In genomic region chr15:88619796-88620195, GRCh38 we compare ENCODE assay signal across 29 cellular contexts. TPM values are rescaled to one million over a fixed set of nuclear protein-coding genes. Genes with fewer than 3 reads are reported as not detected.
DNase-seq lines count a peak whose midpoint lies in the region; ATAC-seq and TF ChIP-seq lines count a peak whose summit lies in the region.
"Had no signal": no experiment of that assay in that cellular context is flagged by ENCODE, and none has a peak within 500 bp of the region (broad histone marks: within the 10 kb centered on the region; RNA-seq: fewer than 3 reads in every experiment).

No MANE protein-coding gene starts in this region.

- H4K91ac ChIP-seq in neuronal stem cell (ENCODE audit: low read depth, low read length, poor library complexity) = no peak overlapping the region

- H3K4me3 ChIP-seq in OCI-LY3 (ENCODE audit: low read length) (peak overlapping the region; percentile 89), iPS-18a (ENCODE audit: low read length) (peak overlapping the region; percentile 11), neuronal stem cell (ENCODE audit: low read length in 2 of 2) (no peak overlapping the region)
- H3K4me3 ChIP-seq: colonic mucosa, left ventricle myocardium inferior, Peyer's patch, skin epidermis, upper lobe of right lung had no signal

- no peak overlapping the region for H2AK5ac ChIP-seq in neuronal stem cell (ENCODE audit: low read depth, low read length)

- H3K4me1 Mint-ChIP-seq in activated T-cell treated with anti-CD3 and anti-CD28 coated beads, Interleukin-2, amount 50 U/mL, for 4 hours (ENCODE audit: low read depth) = peaks cover 27% of the 10 kb centered on the region
- peaks cover 25% of the 10 kb centered on the region for H3K4me1 Mint-ChIP-seq in activated naive CD4-positive, alpha-beta T cell treated with anti-CD3 and anti-CD28 coated beads for 36 hours (ENCODE audit: low read depth)

- no peak overlapping the region for H2BK12ac ChIP-seq in neuronal stem cell (ENCODE audit: low read length)

- no peak for DNase-seq in activated T-cell treated with anti-CD3 and anti-CD28 coated beads, Interleukin-2, amount 50 U/mL, for 4 hours
- DNase-seq in activated T-cell treated with anti-CD3 and anti-CD28 coated beads for 4 hours = no peak
- DNase-seq in DMS53 (lab: John Stamatoyannopoulos, UW) = no peak
- no peak for DNase-seq in neuronal stem cell (ENCODE audit: low spot score)
- DNase-seq in activated naive CD4-positive, alpha-beta T cell treated with anti-CD3 and anti-CD28 coated beads for 36 hours = no peak
- DNase-seq in NCI-H526 (lab: John Stamatoyannopoulos, UW) = no peak
- DNase-seq: activated CD8-positive, alpha-beta memory T cell treated with anti-CD3 and anti-CD28 coated beads for 24 hours; activated gamma-delta T cell; activated T-cell treated with anti-CD3 and anti-CD28 coated beads, Interleukin-2, amount 50 U/mL, for 24 hours; CD4-positive, alpha-beta memory T cell; colonic mucosa; effector CD8-positive, alpha-beta T cell; EL; hypothalamus; left ventricle myocardium inferior; mesenchymal stem cell; NCI-H1048; NCI-H187; NCI-H2171; Peyer's patch; SHP77; upper lobe of right lung had no signal

- H3K79me2 ChIP-seq in OCI-LY3 (ENCODE audit: low read length) = peaks cover 82% of the 10 kb centered on the region

- peaks cover 20% of the 10 kb centered on the region for H4K20me1 ChIP-seq in OCI-LY3 (ENCODE audit: insufficient read depth, low read length)

- H3K4ac ChIP-seq in neuronal stem cell (ENCODE audit: low read length) = no peak overlapping the region

- TF ChIP-seq CTCF in OCI-LY3 (IDR thresholded peaks at IDR 0.05; ENCODE audit: low read depth, low read length) = no peak

- H3K27ac ChIP-seq in OCI-LY3 (ENCODE audit: low read length) (peak overlapping the region; percentile 99), iPS-18a (ENCODE audit: low read length) (no peak overlapping the region), neuronal stem cell (replicated peaks; ENCODE audit: low read length) (no peak overlapping the region)
- H3K27ac ChIP-seq: ascending aorta, colonic mucosa, epithelial cell of prostate, left ventricle myocardium inferior, Peyer's patch, skin epidermis, upper lobe of right lung had no signal

- peak overlapping the region; percentile 93 for H3K9ac ChIP-seq in OCI-LY3 (ENCODE audit: low read length)
- no peak overlapping the region for H3K9ac ChIP-seq in iPS-18a (ENCODE audit: low read length)
- no peak overlapping the region for H3K9ac ChIP-seq in neuronal stem cell (ENCODE audit: low read depth, low read length, poor library complexity)

- peaks cover 4% of the 10 kb centered on the region for H3K27me3 Mint-ChIP-seq in activated T-cell treated with anti-CD3 and anti-CD28 coated beads, Interleukin-2, amount 50 U/mL, for 4 hours (ENCODE audit: low read depth)
- peaks cover 4% of the 10 kb centered on the region for H3K27me3 Mint-ChIP-seq in activated naive CD4-positive, alpha-beta T cell treated with anti-CD3 and anti-CD28 coated beads for 36 hours (ENCODE audit: low read depth)
- H3K27me3 Mint-ChIP-seq: activated T-cell treated with anti-CD3 and anti-CD28 coated beads, Interleukin-2, amount 50 U/mL, for 24 hours had no signal

- H3K9me3 Mint-ChIP-seq in activated T-cell treated with anti-CD3 and anti-CD28 coated beads, Interleukin-2, amount 50 U/mL, for 4 hours = no peaks in the 10 kb centered on the region
- no peaks in the 10 kb centered on the region for H3K9me3 Mint-ChIP-seq in activated naive CD4-positive, alpha-beta T cell treated with anti-CD3 and anti-CD28 coated beads for 36 hours
- H3K9me3 Mint-ChIP-seq: activated T-cell treated with anti-CD3 and anti-CD28 coated beads, Interleukin-2, amount 50 U/mL, for 24 hours; CD4-positive, alpha-beta memory T cell; stimulated activated memory B cell treated with anti-CD40 and anti-IgM and Interleukin-4, amounts not matched to agents 10 μg/mL and 1 μg/mL and 100 μg/mL, for 72 hours had no signal

- peaks cover 1% of the 10 kb centered on the region for H3K79me1 ChIP-seq in neuronal stem cell (ENCODE audit: low read depth, low read length)

- H3K18ac ChIP-seq in neuronal stem cell (ENCODE audit: low read length) = no peak overlapping the region

- H3K9me3 ChIP-seq in OCI-LY3 (ENCODE audit: insufficient read depth, low read length) = no peaks in the 10 kb centered on the region
- no peaks in the 10 kb centered on the region for H3K9me3 ChIP-seq in iPS-18a (ENCODE audit: control insufficient read depth, low read depth, low read length)
- no peaks in the 10 kb centered on the region for H3K9me3 ChIP-seq in neuronal stem cell (replicated peaks in 1 of 2; ENCODE audit: control insufficient read depth in 2 of 2, insufficient read depth in 1 of 2, low read depth in 1 of 2, low read length in 2 of 2)
- H3K9me3 ChIP-seq: ascending aorta, colonic mucosa, left ventricle myocardium inferior, Peyer's patch, upper lobe of right lung had no signal

- CTCF ChIA-PET in activated naive CD4-positive, alpha-beta T cell treated with anti-CD3 and anti-CD28 coated beads for 36 hours (lab: Charles Lee) = no interaction called here

- WGBS in neuronal stem cell (ENCODE audit: extremely low coverage in 2 of 2, insufficient read length in 2 of 2, insufficient replicate concordance in 1 of 2), 2 donors = no CpG with 5 or more reads among the region's 2 CpGs

- H2AFZ ChIP-seq in OCI-LY3 (ENCODE audit: low read depth, low read length) = peak overlapping the region; percentile 34
- H2AFZ ChIP-seq in neuronal stem cell (ENCODE audit: low read length) = no peak overlapping the region

- H3K36me3 Mint-ChIP-seq in activated T-cell treated with anti-CD3 and anti-CD28 coated beads, Interleukin-2, amount 50 U/mL, for 4 hours (ENCODE audit: insufficient read depth) = peaks cover 14% of the 10 kb centered on the region
- H3K36me3 Mint-ChIP-seq in activated naive CD4-positive, alpha-beta T cell treated with anti-CD3 and anti-CD28 coated beads for 36 hours (ENCODE audit: low read depth) = peaks cover 35% of the 10 kb centered on the region

- H3K27me3 ChIP-seq in OCI-LY3 (ENCODE audit: low read depth, low read length) (no peaks in the 10 kb centered on the region), iPS-18a (ENCODE audit: control insufficient read depth, insufficient read depth, low read length) (no peaks in the 10 kb centered on the region), neuronal stem cell (ENCODE audit: control insufficient read depth in 3 of 3, insufficient read depth in 3 of 3, low read depth in 1 of 3, low read length in 3 of 3) (no peaks in the 10 kb centered on the region)
- H3K27me3 ChIP-seq: ascending aorta, colonic mucosa, Peyer's patch, upper lobe of right lung had no signal

- H2BK120ac ChIP-seq in neuronal stem cell (ENCODE audit: low read depth, low read length) = no peak overlapping the region

- H3K4me3 Mint-ChIP-seq in activated T-cell treated with anti-CD3 and anti-CD28 coated beads, Interleukin-2, amount 50 U/mL, for 4 hours = peak overlapping the region; percentile 11
- H3K4me3 Mint-ChIP-seq in activated naive CD4-positive, alpha-beta T cell treated with anti-CD3 and anti-CD28 coated beads for 36 hours = no peak overlapping the region
- H3K4me3 Mint-ChIP-seq: B cell; stimulated activated memory B cell treated with anti-CD40 and anti-IgM and Interleukin-4, amounts not matched to agents 10 μg/mL and 1 μg/mL and 100 μg/mL, for 72 hours had no signal

- intact Hi-C loops in activated naive CD4-positive, alpha-beta T cell treated with anti-CD3 and anti-CD28 coated beads for 36 hours (cut with micrococcal nuclease) = loop anchor here (5.0 to 10.0 kb wide), 3 partner anchors 468 to 1385 kb away; partner anchors contain the start of genes ABHD2, FANCI and ZNF710

- no peak overlapping the region for H3K23ac ChIP-seq in neuronal stem cell (ENCODE audit: low read depth, low read length, poor library complexity)

- H3K27ac Mint-ChIP-seq in activated naive CD4-positive, alpha-beta T cell treated with anti-CD3 and anti-CD28 coated beads for 36 hours = no peak overlapping the region
- H3K27ac Mint-ChIP-seq: B cell; CD4-positive, alpha-beta memory T cell had no signal

- no peak overlapping the region for H4K8ac ChIP-seq in neuronal stem cell (ENCODE audit: low read depth, low read length)

- H3K36me3 ChIP-seq in OCI-LY3 (replicated peaks; ENCODE audit: low read depth, low read length) = peaks cover 31% of the 10 kb centered on the region
- peaks cover 2% of the 10 kb centered on the region for H3K36me3 ChIP-seq in iPS-18a (ENCODE audit: control insufficient read depth, low read depth, low read length)
- peaks cover under 1 to 24% of the 10 kb centered on the region in 2 donors for H3K36me3 ChIP-seq in neuronal stem cell (replicated peaks in 1 of 2; ENCODE audit: control insufficient read depth in 2 of 2, insufficient read depth in 2 of 2, low read length in 2 of 2)
- H3K36me3 ChIP-seq: ascending aorta, colonic mucosa, left ventricle myocardium inferior, Peyer's patch, upper lobe of right lung had no signal

- H3K4me1 ChIP-seq in OCI-LY3 (ENCODE audit: low read length) = peaks cover 68% of the 10 kb centered on the region
- peaks cover 34% of the 10 kb centered on the region for H3K4me1 ChIP-seq in iPS-18a (ENCODE audit: control insufficient read depth, low read depth, low read length)
- H3K4me1 ChIP-seq in neuronal stem cell (ENCODE audit: control insufficient read depth in 2 of 2, insufficient read depth in 1 of 2, low read depth in 1 of 2, low read length in 2 of 2) = peaks cover 16 to 22% of the 10 kb centered on the region in 2 donors

- H3K14ac ChIP-seq in neuronal stem cell (ENCODE audit: low read length) = no peak overlapping the region

- no peak overlapping the region for H2BK15ac ChIP-seq in neuronal stem cell (ENCODE audit: low read length)

- H3K4me2 ChIP-seq in OCI-LY3 (ENCODE audit: low read length) = peak overlapping the region; percentile 96
- H3K4me2 ChIP-seq in neuronal stem cell (ENCODE audit: insufficient read depth, low read length, poor library complexity, severe bottlenecking) = no peak overlapping the region

- no peak overlapping the region for H2BK5ac ChIP-seq in neuronal stem cell (ENCODE audit: low read length)

- ATAC-seq in activated T-cell treated with anti-CD3 and anti-CD28 coated beads, Interleukin-2, amount 50 U/mL, for 4 hours = no peak
- ATAC-seq: stimulated activated memory B cell treated with anti-CD40 and anti-IgM and Interleukin-4, amounts not matched to agents 10 μg/mL and 1 μg/mL and 100 μg/mL, for 72 hours; upper lobe of right lung had no signal

RNA-seq across cellular contexts. Expression of gene AEN, which starts 1.3 kb away (rescaled TPM):
- total RNA-seq in activated T-cell treated with anti-CD3 and anti-CD28 coated beads, Interleukin-2, amount 50 U/mL, for 4 hours = 100 to 1,000 TPM; 103 to 141 (median 140) TPM
- polyA plus RNA-seq in neuronal stem cell (2013, experiment 1 of 2) = 42.3 TPM
- polyA plus RNA-seq in neuronal stem cell (2013, experiment 2 of 2) = 41.6 TPM
- 10 to 100 TPM; 85.2 to 87.2 TPM for total RNA-seq in activated naive CD4-positive, alpha-beta T cell treated with anti-CD3 and anti-CD28 coated beads for 36 hours

RNA-seq across cellular contexts. Expression of gene ISG20, which starts 19.0 kb away (rescaled TPM):
- total RNA-seq in activated T-cell treated with anti-CD3 and anti-CD28 coated beads, Interleukin-2, amount 50 U/mL, for 4 hours = 10 to 100 TPM; 26.8 to 37.8 (median 27.7) TPM
- polyA plus RNA-seq in neuronal stem cell (2013, experiment 1 of 2) = 2.1 TPM
- polyA plus RNA-seq in neuronal stem cell (2013, experiment 2 of 2) = 1.6 TPM
- 10 to 100 TPM; 51.2 to 56.5 TPM for total RNA-seq in activated naive CD4-positive, alpha-beta T cell treated with anti-CD3 and anti-CD28 coated beads for 36 hours

Comparison
In these comparisons a context has a peak if more than half of its experiments do, and no peak if none do; other contexts are left out.
1. H3K4me3 ChIP-seq: peak in OCI-LY3 (single experiment) and iPS-18a (single experiment); none in neuronal stem cell (0 of 2).